2 cellular contexts compared by ENCODE assay signal in genomic region chr7:20302300-20302699, GRCh38. TPM values are rescaled to one million over a fixed set of nuclear protein-coding genes. Genes with fewer than 3 reads are reported as not detected.
"Had no signal": no experiment of that assay in that cellular context is flagged by ENCODE, and none has a peak within 500 bp of the region (broad histone marks: within the 10 kb centered on the region; RNA-seq: fewer than 3 reads in every experiment).

No MANE protein-coding gene starts in this region.

RNA-seq across cellular contexts. Expression of gene ITGB8, which starts 28.4 kb away (rescaled TPM):
- total RNA-seq: activated CD8-positive, alpha-beta T cell treated with anti-CD3 and anti-CD28 coated beads for 36 hours; T-helper 2 cell treated with Interferon-gamma antibody and Interleukin-4, amounts not matched to agents 100 ng/mL and 5 ng/mL, for 36 hours had no signal
